Comparison of ENCODE assay signal across 8 cellular contexts in genomic region chr1:74732960-74733615, GRCh38. TPM values are rescaled to one million over a fixed set of nuclear protein-coding genes. Genes with fewer than 3 reads are reported as not detected.
DNase-seq lines count a peak whose midpoint lies in the region; ATAC-seq lines count a peak whose summit lies in the region.

CRYZ (minus strand) TSS chr1:74733050; CDS start chr1:74724821, 8,229 bp downstream.
TYW3 (plus strand) TSS chr1:74733152; CDS start chr1:74733245, 93 bp downstream.

- H3K9me3 Mint-ChIP-seq in CD4-positive, alpha-beta memory T cell, result no peaks in the 10 kb centered on the region
- H3K9me3 Mint-ChIP-seq in effector memory CD8-positive, alpha-beta T cell, result no peaks in the 10 kb centered on the region
- H3K9me3 Mint-ChIP-seq in memory B cell, result no peaks in the 10 kb centered on the region

- H3K4me1 Mint-ChIP-seq in CD4-positive, alpha-beta memory T cell, result peaks cover 34 to 50% (median 44%) of the 10 kb centered on the region in 4 donors
- H3K4me1 Mint-ChIP-seq in effector memory CD8-positive, alpha-beta T cell (ENCODE audit: low read depth in 2 of 2), result peaks cover 21 to 47% of the 10 kb centered on the region in 2 donors
- peaks cover 22% of the 10 kb centered on the region for H3K4me1 Mint-ChIP-seq in memory B cell

- CTCF ChIA-PET in CD4-positive, alpha-beta memory T cell (lab: Charles Lee; ENCODE audit: partially characterized antibody), result interaction anchor here (1.0 to 4.4 kb wide), 10 partner anchors 11 to 535 kb away, joined by 3 to 42 read pairs (median 6); partner anchors contain the start of genes FPGT and LRRIQ3

- ATAC-seq in GM19463 (IDR thresholded peaks at IDR 0.05; ENCODE audit: unreplicated experiment), result peak; percentile 61
- peak; percentile 82 for ATAC-seq in effector memory CD8-positive, alpha-beta T cell (replicated peaks)
- ATAC-seq in memory B cell (ENCODE audit: low read depth), result peak; percentile 82

- no peaks in the 10 kb centered on the region for H3K27me3 ChIP-seq in CD4-positive, alpha-beta memory T cell (ENCODE audit: insufficient read depth, low read length)

- peaks cover 40% of the 10 kb centered on the region for H3K4me1 ChIP-seq in CD4-positive, alpha-beta memory T cell (ENCODE audit: insufficient read depth, low read length)

- peak within 1 kb of the TSS; percentile 85 to 99 (median 96) for H3K27ac Mint-ChIP-seq in CD4-positive, alpha-beta memory T cell
- peak within 1 kb of the TSS; percentile 93 to 94 for H3K27ac Mint-ChIP-seq in effector memory CD8-positive, alpha-beta T cell
- H3K27ac Mint-ChIP-seq in memory B cell, result peak within 1 kb of the TSS; percentile 95

- no peaks in the 10 kb centered on the region for H3K27me3 Mint-ChIP-seq in CD4-positive, alpha-beta memory T cell
- H3K27me3 Mint-ChIP-seq in effector memory CD8-positive, alpha-beta T cell, result no peaks in the 10 kb centered on the region
- no peaks in the 10 kb centered on the region for H3K27me3 Mint-ChIP-seq in memory B cell

- POLR2A ChIA-PET in CD4-positive, alpha-beta memory T cell (lab: Charles Lee; ENCODE audit: partially characterized antibody), result interaction anchor here (1.0 to 2.2 kb wide), 6 partner anchors 8 to 1053 kb away, joined by 3 to 15 read pairs (median 4); partner anchors contain the start of genes FPGT, LRRIQ3 and RABGGTB

- peaks cover 13% of the 10 kb centered on the region for H3K36me3 ChIP-seq in CD4-positive, alpha-beta memory T cell (ENCODE audit: insufficient read depth, low read length)

- H3K27ac ChIP-seq in CD4-positive, alpha-beta memory T cell (ENCODE audit: low read depth, low read length), result peak within 1 kb of the TSS; percentile 75

- H3K4me3 Mint-ChIP-seq in CD4-positive, alpha-beta memory T cell, result peak within 1 kb of the TSS; percentile 93 to 100 (median 96)
- peak within 1 kb of the TSS; percentile 87 to 91 for H3K4me3 Mint-ChIP-seq in effector memory CD8-positive, alpha-beta T cell
- H3K4me3 Mint-ChIP-seq in memory B cell, result peak within 1 kb of the TSS; percentile 99

- H3K4me3 ChIP-seq in CD4-positive, alpha-beta memory T cell (ENCODE audit: low read length in 2 of 2), result peak within 1 kb of the TSS; percentile 88 to 89

- peak; percentile 82 to 87 (median 84) for DNase-seq in CD4-positive, alpha-beta memory T cell
- peak; percentile 63 for DNase-seq in HPDE6-E6E7 (ENCODE audit: extremely low spot score)
- peak; percentile 24 for DNase-seq in NK-92 (lab: John Stamatoyannopoulos, UW; ENCODE audit: unreplicated experiment)
- peak; percentile 63 to 65 for DNase-seq in activated CD8-positive, alpha-beta memory T cell treated with anti-CD3 and anti-CD28 coated beads for 1 hour (ENCODE audit: extremely low read depth in 1 of 2, low read depth in 1 of 2)
- peak; percentile 77 to 78 (median 77) for DNase-seq in effector memory CD8-positive, alpha-beta T cell
- peak; percentile 65 to 68 for DNase-seq in memory B cell (ENCODE audit: low spot score in 2 of 2)
- DNase-seq in stimulated activated CD8-positive, alpha-beta memory T cell treated with anti-CD3 and anti-CD28 coated beads, Interleukin-12 subunit alpha, Interleukin-12 subunit beta, amount 100 ng/mL, for 24 hours (ENCODE audit: extremely low read depth), result peak; percentile 49

- H3K36me3 Mint-ChIP-seq in CD4-positive, alpha-beta memory T cell, result peaks cover 18 to 44% of the 10 kb centered on the region in 2 donors
- peaks cover 12% of the 10 kb centered on the region for H3K36me3 Mint-ChIP-seq in effector memory CD8-positive, alpha-beta T cell (ENCODE audit: insufficient read depth)
- H3K36me3 Mint-ChIP-seq in memory B cell, result peaks cover 16% of the 10 kb centered on the region

- intact Hi-C loops in CD4-positive, alpha-beta memory T cell (cut with micrococcal nuclease), result loop anchor here (1.0 to 10.0 kb wide), 4 partner anchors 32 to 1052 kb away; partner anchors contain the start of genes FPGT, LRRIQ3 and RABGGTB

- no peaks in the 10 kb centered on the region for H3K9me3 ChIP-seq in CD4-positive, alpha-beta memory T cell (ENCODE audit: control insufficient read depth in 1 of 2, low read length in 2 of 2)

RNA-seq across cellular contexts. Expression of gene CRYZ, which starts in this region (rescaled TPM):
- total RNA-seq in CD4-positive, alpha-beta memory T cell, result 10 to 100 TPM; 18.4 to 19.1 TPM
- polyA plus RNA-seq in CD4-positive, alpha-beta memory T cell, result 10 to 100 TPM; 55.6 to 66.9 TPM

RNA-seq across cellular contexts. Expression of gene TYW3, which starts in this region (rescaled TPM):
- 10 to 100 TPM; 17.0 to 19.9 TPM for total RNA-seq in CD4-positive, alpha-beta memory T cell
- 10 to 100 TPM in 1 of 2 donors, 1 to 10 TPM in 1; 7.3 to 12.9 TPM for polyA plus RNA-seq in CD4-positive, alpha-beta memory T cell

Comparison
In these comparisons a context has a peak if more than half of its experiments do, and no peak if none do; other contexts are left out.
1. Peak in every context shown above with its lines: DNase-seq, ATAC-seq, H3K4me3 ChIP-seq and H3K27ac ChIP-seq.
2. DNase-seq: peak in every context shown above with its lines; median percentile 84 in CD4-positive, alpha-beta memory T cell; 77 in effector memory CD8-positive, alpha-beta T cell; 66 in memory B cell; 64 in activated CD8-positive, alpha-beta memory T cell treated with anti-CD3 and anti-CD28 coated beads for 1 hour; 63 in HPDE6-E6E7; 49 in stimulated activated CD8-positive, alpha-beta memory T cell treated with anti-CD3 and anti-CD28 coated beads, Interleukin-12 subunit alpha, Interleukin-12 subunit beta, amount 100 ng/mL, for 24 hours; 24 in NK-92.